In the genomic region with DNA sequence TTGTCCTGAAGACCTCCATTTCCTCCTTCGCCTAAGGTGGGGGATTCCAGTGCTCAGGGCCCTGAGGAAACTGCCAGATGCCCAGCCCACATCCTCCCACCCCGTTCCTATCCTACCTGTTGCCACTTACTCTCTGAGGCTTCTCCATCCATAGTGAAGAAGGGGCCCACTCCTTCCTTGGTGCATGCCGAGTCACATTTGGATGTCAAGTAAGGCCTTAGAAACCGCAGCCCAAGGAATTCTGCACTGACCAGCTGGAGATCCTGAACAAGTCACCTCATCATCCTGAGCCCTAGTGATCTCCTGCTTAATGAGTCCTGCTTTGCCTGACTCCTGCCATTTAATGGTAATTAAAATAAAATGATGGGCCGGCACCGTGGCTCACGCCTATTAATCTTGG, we compare ENCODE assay signal across 1 cellular context.
TF ChIP-seq lines count a peak whose summit lies in the region.

No MANE protein-coding gene starts in this region.

TF ChIP-seq in HEK293, 187 proteins besides CTCF, POLR2A, EP300 and RAD21:
- TF ChIP-seq SCRT2 (tag by site-specific recombination; IDR thresholded peaks at IDR 0.05) (peak; percentile 53), ZNF155 (tag by site-specific recombination; IDR thresholded peaks at IDR 0.05) (no peak)
